8 cellular contexts compared by ENCODE assay signal in genomic region chrX:65601126-65601525, GRCh38.
DNase-seq lines count a peak whose midpoint lies in the region; ATAC-seq and TF ChIP-seq lines count a peak whose summit lies in the region.

No MANE protein-coding gene starts in this region.

- peak overlapping the region; percentile 74 to 96 (median 84) for H3K27ac Mint-ChIP-seq in naive B cell

- no peaks in the 10 kb centered on the region for H3K9me3 ChIP-seq in transverse colon

- peaks cover 0 to 4% (median 1%) of the 10 kb centered on the region in 7 donors for H3K9me3 Mint-ChIP-seq in naive B cell

- in situ Hi-C loops in brain microvascular endothelial cell (cut with HindIII; ENCODE audit: low pct_ligation_motif_present, low sequenced_read_pairs) = no loop called here
- in situ Hi-C loops in transverse colon (cut with MboI; ENCODE audit: low pct_ligation_motif_present in 1 of 4, low pct_unique_long_range_greater_than_20kb in 1 of 4, low sequenced_read_pairs in 3 of 4) = no loop called here

- no peak overlapping the region for H3K4me3 ChIP-seq in brain microvascular endothelial cell (ENCODE audit: low read depth, low read length)
- H3K4me3 ChIP-seq in transverse colon = no peak overlapping the region

- no peak for ATAC-seq in naive B cell (ENCODE audit: low read depth in 2 of 2)

- H3K4me3 Mint-ChIP-seq in naive B cell = peak overlapping the region in 6 of 8 donors; percentile 8 to 82 (median 61)

- peaks cover 0 to 12% (median 0%) of the 10 kb centered on the region in 3 donors for H3K27me3 Mint-ChIP-seq in naive B cell

- peaks cover 3 to 23% (median 6%) of the 10 kb centered on the region in 4 donors for H3K4me1 ChIP-seq in transverse colon

- no peak for TF ChIP-seq CTCF in brain microvascular endothelial cell (IDR thresholded peaks at IDR 0.05; ENCODE audit: low read depth, low read length, missing control alignments)
- no peak for TF ChIP-seq CTCF in transverse colon (IDR thresholded peaks at IDR 0.05)

- no peaks in the 10 kb centered on the region for H3K27me3 ChIP-seq in brain microvascular endothelial cell (replicated peaks)
- no peaks in the 10 kb centered on the region for H3K27me3 ChIP-seq in transverse colon

- no peak for TF ChIP-seq EP300 in transverse colon (IDR thresholded peaks at IDR 0.05; ENCODE audit: low read depth)

- peaks cover 46 to 61% (median 56%) of the 10 kb centered on the region in 3 donors for H3K4me1 Mint-ChIP-seq in naive B cell

- TF ChIP-seq POLR2A in transverse colon (IDR thresholded peaks at IDR 0.05) = no peak

- intact Hi-C loops in transverse colon (cut with DNase I; ENCODE audit: low total_unique reads) = no loop called here

- H3K36me3 Mint-ChIP-seq in naive B cell = peaks cover 0 to 20% of the 10 kb centered on the region in 2 donors

- 64% methylated on average over 3 of the region's 3 CpGs; no CpG with 5 or more reads in 1 of the 2 donors for WGBS in transverse colon (ENCODE audit: low coverage in 1 of 2), 2 donors

- H3K36me3 ChIP-seq in brain microvascular endothelial cell (replicated peaks) (no peaks in the 10 kb centered on the region), transverse colon (no peaks in the 10 kb centered on the region)

- H3K27ac ChIP-seq in brain microvascular endothelial cell (peak overlapping the region; percentile 70), transverse colon (peak overlapping the region; percentile 58 to 78 (median 74))

- peak; percentile 4 for DNase-seq in activated naive CD4-positive, alpha-beta T cell treated with Interleukin-2 at 50 U/mL for 16 hours
- DNase-seq in activated naive CD4-positive, alpha-beta T cell (lab: John Stamatoyannopoulos, UW) = no peak
- DNase-seq in brain microvascular endothelial cell (no peak), naive B cell (no peak), transverse colon (no peak), midbrain (lab: John Stamatoyannopoulos, UW) (no peak), globus pallidus (ENCODE audit: low spot score) (no peak), NOMO-1 treated with dmso at 0.1 percent for 144 hours (lab: John Stamatoyannopoulos, UW; ENCODE audit: unreplicated experiment) (no peak)
